In genomic region chr9:14347408-14348224, GRCh38 we compare ENCODE assay signal across 10 cellular contexts. TPM values are rescaled to one million over a fixed set of nuclear protein-coding genes. Genes with fewer than 3 reads are reported as not detected.
DNase-seq lines count a peak whose midpoint lies in the region; ATAC-seq and TF ChIP-seq lines count a peak whose summit lies in the region.
"Had no signal": no experiment of that assay in that cellular context is flagged by ENCODE, and none has a peak within 500 bp of the region (broad histone marks: within the 10 kb centered on the region; RNA-seq: fewer than 3 reads in every experiment).

No MANE protein-coding gene starts in this region.

- TF ChIP-seq CTCF in epithelial cell of esophagus (IDR thresholded peaks at IDR 0.05; ENCODE audit: insufficient read depth, low read depth, low read length, missing control alignments) (peak; percentile 34), lung (IDR thresholded peaks at IDR 0.05; ENCODE audit: control extremely low read depth, extremely low read depth) (no peak), tibial nerve (IDR thresholded peaks at IDR 0.05) (peak in 4 of 5 experiments; percentile 4 to 20 (median 11)), HFFc6 (IDR thresholded peaks at IDR 0.05) (no peak)

- H3K27ac ChIP-seq in lung (ENCODE audit: low read depth in 1 of 2, low read length in 1 of 2), result peak overlapping the region; percentile 87 to 90
- H3K27ac ChIP-seq in tibial nerve, result peak overlapping the region; percentile 58 to 83 (median 69)
- H3K27ac ChIP-seq: neutrophil had no signal

- H3K27me3 Mint-ChIP-seq in HFFc6 (ENCODE audit: insufficient read depth), result peaks cover 40% of the 10 kb centered on the region

- peak in 1 of 2 donors; percentile 22 for TF ChIP-seq POLR2A in tibial nerve (IDR thresholded peaks at IDR 0.05)

- H3K4me3 Mint-ChIP-seq in HFFc6, result no peak overlapping the region; the same call in 1 of the 2 replicates

- no peaks in the 10 kb centered on the region for H3K36me3 Mint-ChIP-seq in HFFc6 (ENCODE audit: low read depth)

- peaks cover 4 to 6% of the 10 kb centered on the region in 2 donors for H3K4me1 ChIP-seq in lung (ENCODE audit: control insufficient read depth in 2 of 2, insufficient read depth in 2 of 2, low read length in 2 of 2)
- peaks cover 0 to 76% (median 18%) of the 10 kb centered on the region in 4 donors for H3K4me1 ChIP-seq in tibial nerve

- 0 out of 2 replicates have a peak, but pooled peaks cover 10% of the 10 kb centered on the region for H3K4me1 Mint-ChIP-seq in HFFc6 (ENCODE audit: low read depth)

- H3K4me3 ChIP-seq in epithelial cell of esophagus (ENCODE audit: low read length), result peak overlapping the region; percentile 58
- H3K4me3 ChIP-seq in lung, result peak overlapping the region; percentile 43
- H3K4me3 ChIP-seq in tibial nerve, result peak overlapping the region; percentile 31 to 61 (median 46)

- H3K27me3 ChIP-seq in lung (ENCODE audit: control insufficient read depth, insufficient read depth) (no peaks in the 10 kb centered on the region), tibial nerve (peaks cover 0 to 61% of the 10 kb centered on the region in 2 donors)

- peak; percentile 32 for ATAC-seq in lung (ENCODE audit: insufficient read depth, low FRiP score)
- no peak for ATAC-seq in GM21786 (IDR thresholded peaks at IDR 0.05; ENCODE audit: unreplicated experiment)

- WGBS in lung, 2 donors, result 1 to 2% methylated on average over 57 to 60 of the region's 60 CpGs
- 0 to 1% methylated on average over 34 to 43 of the region's 60 CpGs for WGBS in tibial nerve, 2 donors

- DNase-seq in DMS53 (lab: John Stamatoyannopoulos, UW) (peak; percentile 67), DMS53 treated with DMSO at 0.1 percent for 48 hours (lab: John Stamatoyannopoulos, UW; ENCODE audit: unreplicated experiment) (no peak), epithelial cell of esophagus (ENCODE audit: low read depth) (peak; percentile 66), lung (ENCODE audit: low spot score) (no peak), tibial nerve (ENCODE audit: low spot score in 2 of 2) (no peak), HFFc6 (no peak)
- DNase-seq in stimulated activated naive CD4-positive, alpha-beta T cell treated with Interleukin-2 at 50 U/mL for 16 hours (lab: John Stamatoyannopoulos, UW), result no peak
- DNase-seq: 8988T had no signal

- TF ChIP-seq EP300 in tibial nerve (IDR thresholded peaks at IDR 0.05), result peak in 1 of 2 donors; percentile 56

- H3K36me3 ChIP-seq in lung (ENCODE audit: control insufficient read depth in 2 of 2, insufficient read depth in 2 of 2, low read length in 2 of 2) (no peaks in the 10 kb centered on the region), tibial nerve (no peaks in the 10 kb centered on the region)
- H3K36me3 ChIP-seq: neutrophil had no signal

- H3K9me3 Mint-ChIP-seq in HFFc6, result no peaks in the 10 kb centered on the region

- no peak overlapping the region for H3K27ac Mint-ChIP-seq in HFFc6

- H3K9me3 ChIP-seq in lung (ENCODE audit: control insufficient read depth in 2 of 2, insufficient read depth in 1 of 2, low read length in 1 of 2), result no peaks in the 10 kb centered on the region
- no peaks in the 10 kb centered on the region for H3K9me3 ChIP-seq in tibial nerve
- H3K9me3 ChIP-seq: neutrophil had no signal

RNA-seq across cellular contexts. Expression of gene NFIB, which starts 33.7 kb away (rescaled TPM):
- total RNA-seq in lung (100 to 1,000 TPM in 1 of 2 donors, 10 to 100 TPM in 1; 89.2 to 189 TPM), tibial nerve (100 to 1,000 TPM in 1 of 4 donors, 10 to 100 TPM in 3; 52.1 to 125 (median 78.1) TPM)
- polyA plus RNA-seq in lung, result 10 to 100 TPM in 1 of 2 donors, 1 to 10 TPM in 1; 7.3 to 12.7 TPM
- 1 to 10 TPM in 4 of 6 experiments, under 1 TPM in 2; 0.69 to 6.2 (median 4.4) TPM for total RNA-seq in HFFc6 (2021; fragmentation: NEBNext Ultra II Directional; extraction: Animal tissue kit (Norgen Biotek cat#: 25700))

Comparison
In these comparisons a context has a peak if more than half of its experiments do, and no peak if none do; other contexts are left out.
1. DNase-seq: peak in DMS53 (single experiment) and epithelial cell of esophagus (single experiment); none in DMS53 treated with DMSO at 0.1 percent for 48 hours (single experiment), lung (single experiment), tibial nerve (0 of 2), HFFc6 (single experiment) and stimulated activated naive CD4-positive, alpha-beta T cell treated with Interleukin-2 at 50 U/mL for 16 hours (single experiment).
2. CTCF ChIP-seq: peak in epithelial cell of esophagus (single experiment) and tibial nerve (4 of 5); none in lung (single experiment) and HFFc6 (single experiment).
3. RNA of gene NFIB, which starts 33.7 kb away (total RNA-seq): 89.2 to 189 TPM in lung and 52.1 to 125 TPM in tibial nerve; 0.69 to 6.2 TPM in HFFc6; every median in the first group is over 4 times any median in the second.
4. Peak in every context shown above with its lines, with median percentiles within 50 percentile points of each other: H3K4me3 ChIP-seq.